Comparison of ENCODE assay signal across 8 cellular contexts in the genomic region with DNA sequence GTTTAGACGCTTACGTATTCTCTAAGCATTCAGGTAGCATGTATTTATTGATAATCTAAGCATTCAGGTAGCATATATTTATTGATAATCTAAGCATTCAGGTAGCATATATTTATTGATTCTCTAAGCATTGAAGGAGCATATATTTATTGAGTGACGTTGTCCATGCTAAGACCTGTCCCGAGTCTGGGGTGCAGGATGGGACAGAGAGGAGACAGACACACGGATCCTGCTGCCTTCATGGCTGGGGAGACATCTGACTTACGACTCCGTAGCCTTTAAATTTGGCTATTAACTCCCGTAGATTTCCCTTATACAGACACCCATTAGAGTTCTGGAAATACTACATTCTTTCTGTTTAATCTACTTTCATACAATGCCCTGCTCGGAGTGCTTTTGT. TPM values are rescaled to one million over a fixed set of nuclear protein-coding genes. Genes with fewer than 3 reads are reported as not detected.
DNase-seq lines count a peak whose midpoint lies in the region; ATAC-seq and TF ChIP-seq lines count a peak whose summit lies in the region.

No MANE protein-coding gene starts in this region.

- POLR2A ChIA-PET in BJ (lab: Charles Lee) = interaction anchor here (0.7 kb wide), 1 partner anchor 227 kb away, joined by 3 read pairs; no protein-coding TSS in a partner anchor

- H3K4me1 Mint-ChIP-seq in chondrocyte (ENCODE audit: low read depth) (peaks cover 38% of the 10 kb centered on the region), nephron (peaks cover 18% of the 10 kb centered on the region)

- H3K9me3 Mint-ChIP-seq in chondrocyte (ENCODE audit: low read depth) = peaks cover 13% of the 10 kb centered on the region
- H3K9me3 Mint-ChIP-seq in nephron = peaks cover 30% of the 10 kb centered on the region

- peaks cover 29% of the 10 kb centered on the region for H3K36me3 Mint-ChIP-seq in chondrocyte (ENCODE audit: low read depth)
- peaks cover 39% of the 10 kb centered on the region for H3K36me3 Mint-ChIP-seq in nephron (ENCODE audit: low read depth)

- CTCF ChIA-PET in BJ (lab: Yijun Ruan, JAX) = interaction anchor here (0.9 to 1.4 kb wide), 3 partner anchors 15 to 1572 kb away, joined by 3 to 5 read pairs (median 3); no protein-coding TSS in a partner anchor

- H3K27me3 ChIP-seq in BJ (ENCODE audit: control insufficient read depth, insufficient read depth, low read length) = no peaks in the 10 kb centered on the region

- ATAC-seq in GM21723 (IDR thresholded peaks at IDR 0.05; ENCODE audit: unreplicated experiment) = no peak

- H3K27ac Mint-ChIP-seq in chondrocyte (ENCODE audit: unreplicated experiment) = peak overlapping the region; percentile 81
- H3K27ac Mint-ChIP-seq in nephron = peak overlapping the region; percentile 86 to 97 (median 97)

- H3K27me3 Mint-ChIP-seq in chondrocyte (ENCODE audit: low read depth) (no peaks in the 10 kb centered on the region), nephron (ENCODE audit: low read depth) (no peaks in the 10 kb centered on the region)

- no peak for TF ChIP-seq CTCF in BJ (IDR thresholded peaks at IDR 0.05; ENCODE audit: insufficient read depth, low read depth, low read length)
- TF ChIP-seq CTCF in LNCaP clone FGC (IDR thresholded peaks at IDR 0.05; ENCODE audit: control insufficient read depth, extremely low read depth, insufficient read depth) = no peak
- TF ChIP-seq CTCF in chondrocyte (IDR thresholded peaks at IDR 0.05) = no peak
- TF ChIP-seq CTCF in nephron (IDR thresholded peaks at IDR 0.05; ENCODE audit: unreplicated experiment in 3 of 3) = no peak

- H3K4me3 Mint-ChIP-seq in chondrocyte (ENCODE audit: unreplicated experiment) (peak overlapping the region; percentile 90), nephron (peak overlapping the region; percentile 95 to 98 (median 97))

- H3K4me3 ChIP-seq in BJ (ENCODE audit: low read depth, low read length) (peak overlapping the region; percentile 81), LNCaP clone FGC (ENCODE audit: low read depth, low read length) (peak overlapping the region; percentile 61)

- peaks cover 3% of the 10 kb centered on the region; the same call in 1 of the 2 replicates for H3K36me3 ChIP-seq in BJ (ENCODE audit: control insufficient read depth, insufficient read depth, low read length)

- no peak for DNase-seq in BJ (ENCODE audit: low read depth)
- DNase-seq in LNCaP clone FGC (ENCODE audit: low read depth) = no peak
- no peak for DNase-seq in chondrocyte (ENCODE audit: low spot score)
- DNase-seq in SKM-1 treated with dmso at 0.1 percent for 144 hours (lab: John Stamatoyannopoulos, UW; ENCODE audit: unreplicated experiment) = no peak
- no peak for DNase-seq in NCI-H187 (lab: John Stamatoyannopoulos, UW)
- DNase-seq in NK-92 treated with Interleukin-12 subunit alpha and Interleukin-12 subunit beta, amount 100 ng/mL, for 24 hours (lab: John Stamatoyannopoulos, UW) = no peak

RNA-seq across cellular contexts. Expression of gene SCCPDH, which starts 1.0 kb away (rescaled TPM):
- polyA plus RNA-seq in BJ (2011; rRNA removed) = 21.1 and 33.9 TPM in 2 replicates
- 8.2 and 11.2 TPM in 2 replicates for polyA minus RNA-seq in BJ (2011; rRNA and poly(A)+ RNA removed)
- total RNA-seq in chondrocyte = 33.5 to 39.4 TPM (median 33.5 TPM) in 3 replicates
